In the genomic region with DNA sequence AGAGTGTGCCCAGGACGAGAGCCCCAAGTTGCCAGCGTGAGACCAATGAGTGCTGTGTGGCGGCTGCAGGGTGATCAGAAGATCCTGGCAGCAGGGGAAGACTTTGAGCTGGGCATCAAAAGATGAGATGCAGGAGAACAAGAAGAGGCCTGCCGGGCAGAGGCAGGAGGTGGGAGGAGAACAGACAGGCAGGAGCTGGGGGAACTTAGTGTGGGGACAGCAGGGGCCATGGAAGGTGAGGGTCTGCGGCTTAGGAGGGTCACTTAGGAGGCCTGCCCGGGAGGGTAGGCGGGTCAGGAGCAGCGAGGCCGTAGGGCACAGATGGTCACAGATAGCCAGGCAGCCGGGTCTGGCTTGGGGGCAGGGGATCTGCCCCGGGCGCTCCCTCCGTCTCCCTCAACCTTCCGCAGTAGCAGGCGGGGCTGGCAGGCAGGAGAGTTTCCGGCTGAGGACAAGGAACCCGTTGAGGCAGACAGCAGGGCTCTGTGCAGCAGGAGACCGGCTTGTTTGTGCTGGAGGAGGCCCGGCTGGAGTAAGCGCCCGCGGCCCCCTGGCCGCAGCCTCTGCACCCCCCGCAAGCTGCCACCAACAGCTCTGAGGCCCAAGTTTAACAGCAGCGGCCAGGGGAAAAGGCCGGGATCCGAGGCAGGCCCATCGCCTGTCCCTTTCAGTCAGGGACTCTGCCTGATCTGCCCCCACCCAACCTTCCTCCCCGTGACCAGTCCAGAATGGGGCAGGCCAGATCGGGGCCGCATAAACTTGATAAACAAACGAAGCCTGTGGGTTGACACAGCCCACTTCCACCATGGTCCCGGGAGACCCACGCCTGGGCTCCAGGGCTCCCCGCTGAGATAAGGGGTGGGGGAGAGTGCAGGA, we compare ENCODE assay signal across 10 cellular contexts. TPM values are rescaled to one million over a fixed set of nuclear protein-coding genes. Genes with fewer than 3 reads are reported as not detected.
DNase-seq lines count a peak whose midpoint lies in the region; ATAC-seq and TF ChIP-seq lines count a peak whose summit lies in the region.
"Had no signal": no experiment of that assay in that cellular context is flagged by ENCODE, and none has a peak within 500 bp of the region (broad histone marks: within the 10 kb centered on the region; RNA-seq: fewer than 3 reads in every experiment).

No MANE protein-coding gene starts in this region.

- no peak overlapping the region for H3K9ac ChIP-seq in rectal smooth muscle tissue (ENCODE audit: low read length)
- no peak overlapping the region for H3K9ac ChIP-seq in PC-3 (ENCODE audit: low read length)

- ATAC-seq in WTC11, result peak; percentile 7; the same call in 1 of the 2 replicates
- ATAC-seq in PC-3, result no peak
- no peak for ATAC-seq in HG03280 (IDR thresholded peaks at IDR 0.05; ENCODE audit: unreplicated experiment)
- no peak for ATAC-seq in GM21528 (IDR thresholded peaks at IDR 0.05; ENCODE audit: low FRiP score, unreplicated experiment)

- H3K27ac ChIP-seq in CD4-positive, alpha-beta memory T cell (ENCODE audit: low read depth, low read length), result no peak overlapping the region
- H3K27ac ChIP-seq in right atrium auricular region (peak overlapping the region; percentile 16 to 20), rectal smooth muscle tissue (ENCODE audit: low read depth, low read length) (peak overlapping the region; percentile 49), PC-3 (ENCODE audit: low read length) (no peak overlapping the region)
- H3K27ac ChIP-seq: C4-2B had no signal

- no peaks in the 10 kb centered on the region for H3K36me3 ChIP-seq in CD4-positive, alpha-beta memory T cell (ENCODE audit: insufficient read depth, low read length)
- H3K36me3 ChIP-seq in right atrium auricular region, result peaks cover 3% of the 10 kb centered on the region
- peaks cover 2% of the 10 kb centered on the region for H3K36me3 ChIP-seq in rectal smooth muscle tissue (ENCODE audit: control insufficient read depth, insufficient read depth, low read length)
- no peaks in the 10 kb centered on the region for H3K36me3 ChIP-seq in PC-3 (ENCODE audit: low read depth, low read length)

- TF ChIP-seq CTCF in WTC11 (IDR thresholded peaks at IDR 0.05) (no peak), right atrium auricular region (IDR thresholded peaks at IDR 0.05) (no peak), PC-3 (conservative IDR thresholded peaks at IDR 0.05; ENCODE audit: low read depth, low read length) (no peak)

- no peaks in the 10 kb centered on the region for H3K9me2 ChIP-seq in PC-3 (replicated peaks; ENCODE audit: low read length)

- H3K36me3 Mint-ChIP-seq in CD4-positive, alpha-beta memory T cell, result no peaks in the 10 kb centered on the region
- H3K36me3 Mint-ChIP-seq in WTC11, result peaks cover 6% of the 10 kb centered on the region

- no peaks in the 10 kb centered on the region for H3K9me3 Mint-ChIP-seq in CD4-positive, alpha-beta memory T cell
- H3K9me3 Mint-ChIP-seq in WTC11, result no peaks in the 10 kb centered on the region

- H3K9me3 ChIP-seq in CD4-positive, alpha-beta memory T cell (ENCODE audit: control insufficient read depth in 1 of 2, low read length in 2 of 2), result no peaks in the 10 kb centered on the region
- no peaks in the 10 kb centered on the region for H3K9me3 ChIP-seq in right atrium auricular region
- H3K9me3 ChIP-seq in PC-3 (ENCODE audit: low read length), result no peaks in the 10 kb centered on the region

- peak overlapping the region in 6 of 8 donors; percentile 33 to 68 (median 54) for H3K4me3 Mint-ChIP-seq in CD4-positive, alpha-beta memory T cell
- H3K4me3 Mint-ChIP-seq in WTC11, result no peak overlapping the region

- H3K4me1 Mint-ChIP-seq in CD4-positive, alpha-beta memory T cell, result peaks cover 5 to 11% (median 9%) of the 10 kb centered on the region in 4 donors
- peaks cover 10% of the 10 kb centered on the region for H3K4me1 Mint-ChIP-seq in WTC11

- H3K4me3 ChIP-seq in CD4-positive, alpha-beta memory T cell (ENCODE audit: low read length in 2 of 2), result no peak overlapping the region
- H3K4me3 ChIP-seq in right atrium auricular region (no peak overlapping the region), rectal smooth muscle tissue (ENCODE audit: low read length) (no peak overlapping the region), PC-3 (ENCODE audit: low read length) (no peak overlapping the region)

- no peaks in the 10 kb centered on the region for H3K79me2 ChIP-seq in PC-3 (ENCODE audit: low read length)

- peak overlapping the region in 2 of 7 donors; percentile 24 to 78 for H3K27ac Mint-ChIP-seq in CD4-positive, alpha-beta memory T cell
- H3K27ac Mint-ChIP-seq in WTC11, result peak overlapping the region; percentile 83

- POLR2A ChIA-PET in CD4-positive, alpha-beta memory T cell (lab: Charles Lee; ENCODE audit: partially characterized antibody), result interaction anchor here (1.2 kb wide), 1 partner anchor 9 kb away, joined by 4 read pairs; no protein-coding TSS in a partner anchor
- POLR2A ChIA-PET in WTC11 (lab: Charles Lee), result no interaction called here
- POLR2A ChIA-PET in PC-3 (lab: Charles Lee; ENCODE audit: unreplicated experiment), result no interaction called here

- no peak for DNase-seq in CD4-positive, alpha-beta memory T cell
- DNase-seq in WTC11 (ENCODE audit: low spot score) (no peak), right atrium auricular region (ENCODE audit: low spot score) (no peak), PC-3 (no peak), ACHN (no peak)
- DNase-seq: NCI-H1694 had no signal

- no peak overlapping the region for H2AFZ ChIP-seq in PC-3 (ENCODE audit: low read length)

- peaks cover 6 to 8% of the 10 kb centered on the region in 2 donors for H3K27me3 Mint-ChIP-seq in CD4-positive, alpha-beta memory T cell
- peaks cover 5% of the 10 kb centered on the region for H3K27me3 Mint-ChIP-seq in WTC11 (ENCODE audit: low read depth)

- intact Hi-C loops in CD4-positive, alpha-beta memory T cell (cut with micrococcal nuclease), result no loop called here
- intact Hi-C loops in PC-3 (cut with micrococcal nuclease), result no loop called here

- H3K4me1 ChIP-seq in CD4-positive, alpha-beta memory T cell (ENCODE audit: insufficient read depth, low read length), result peaks cover 11% of the 10 kb centered on the region
- peaks cover 0 to 37% of the 10 kb centered on the region in 2 donors for H3K4me1 ChIP-seq in right atrium auricular region
- peaks cover 10% of the 10 kb centered on the region for H3K4me1 ChIP-seq in rectal smooth muscle tissue (ENCODE audit: control insufficient read depth, insufficient read depth, low read length)
- no peaks in the 10 kb centered on the region for H3K4me1 ChIP-seq in PC-3 (ENCODE audit: insufficient read depth, low read length)

- no peak overlapping the region for H3K4me2 ChIP-seq in PC-3 (ENCODE audit: low read length)

- H3K27me3 ChIP-seq in CD4-positive, alpha-beta memory T cell (ENCODE audit: insufficient read depth, low read length), result peaks cover 7% of the 10 kb centered on the region
- no peaks in the 10 kb centered on the region for H3K27me3 ChIP-seq in right atrium auricular region
- peaks cover 9% of the 10 kb centered on the region for H3K27me3 ChIP-seq in rectal smooth muscle tissue (ENCODE audit: control insufficient read depth, insufficient read depth, low read length)
- H3K27me3 ChIP-seq in PC-3 (ENCODE audit: low read length), result no peaks in the 10 kb centered on the region

- BruUV-seq in PC-3 (replicated peaks; lab: Mats Ljungman, UMichigan), result no TSS peak

- H4K20me1 ChIP-seq in PC-3 (ENCODE audit: low read length), result no peaks in the 10 kb centered on the region

- CTCF ChIA-PET in CD4-positive, alpha-beta memory T cell (lab: Charles Lee; ENCODE audit: partially characterized antibody), result no interaction called here
- CTCF ChIA-PET in WTC11 (lab: Charles Lee) (interaction anchor here (1.9 kb wide), 1 partner anchor 33 kb away, joined by 9 read pairs; no protein-coding TSS in a partner anchor), PC-3 (lab: Charles Lee) (no interaction called here)

- H3F3A ChIP-seq in PC-3 (ENCODE audit: low read length, unreplicated experiment), result no peaks in the 10 kb centered on the region

- in situ Hi-C loops in ACHN (cut with HindIII; ENCODE audit: low pct_ligation_motif_present, low pct_unique_long_range_greater_than_20kb, low sequenced_read_pairs), result no loop called here

TF ChIP-seq in WTC11, 78 proteins besides CTCF, POLR2A, EP300 and RAD21 (continues in another document):
- TF ChIP-seq, protein P1, sequence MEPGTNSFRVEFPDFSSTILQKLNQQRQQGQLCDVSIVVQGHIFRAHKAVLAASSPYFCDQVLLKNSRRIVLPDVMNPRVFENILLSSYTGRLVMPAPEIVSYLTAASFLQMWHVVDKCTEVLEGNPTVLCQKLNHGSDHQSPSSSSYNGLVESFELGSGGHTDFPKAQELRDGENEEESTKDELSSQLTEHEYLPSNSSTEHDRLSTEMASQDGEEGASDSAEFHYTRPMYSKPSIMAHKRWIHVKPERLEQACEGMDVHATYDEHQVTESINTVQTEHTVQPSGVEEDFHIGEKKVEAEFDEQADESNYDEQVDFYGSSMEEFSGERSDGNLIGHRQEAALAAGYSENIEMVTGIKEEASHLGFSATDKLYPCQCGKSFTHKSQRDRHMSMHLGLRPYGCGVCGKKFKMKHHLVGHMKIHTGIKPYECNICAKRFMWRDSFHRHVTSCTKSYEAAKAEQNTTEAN (CRISPR knock-in tag; IDR thresholded peaks at IDR 0.05), result no peak

RNA-seq across cellular contexts. Expression of a gene that starts 13.8 kb away (rescaled TPM):
- total RNA-seq in CD4-positive, alpha-beta memory T cell, result 1 to 10 TPM; 2.6 to 2.7 TPM
- polyA plus RNA-seq in CD4-positive, alpha-beta memory T cell, result 1 to 10 TPM in 1 of 2 donors, under 1 TPM in 1; 0.12 to 1.1 TPM
- total RNA-seq in WTC11 (2021), result 17.4 to 26.3 TPM (median 17.5 TPM) in 3 replicates
- 10 to 100 TPM in 1 of 2 donors, 1 to 10 TPM in 1; 6.5 to 11.0 TPM for total RNA-seq in right atrium auricular region
- total RNA-seq in PC-3 (2014; rRNA removed), result 2.7 and 5.4 TPM in 2 replicates

RNA-seq across cellular contexts. Expression of a gene that starts 29.9 kb away (rescaled TPM):
- 10 to 100 TPM; 16.5 to 17.4 TPM for total RNA-seq in CD4-positive, alpha-beta memory T cell
- 10 to 100 TPM in 1 of 2 donors, 1 to 10 TPM in 1; 3.0 to 10.1 TPM for polyA plus RNA-seq in CD4-positive, alpha-beta memory T cell
- total RNA-seq in WTC11 (2021) (56.5 to 62.8 TPM (median 61.7 TPM) in 3 replicates), right atrium auricular region (1 to 10 TPM; 5.6 to 6.3 TPM), PC-3 (2014; rRNA removed) (11.1 and 18.5 TPM in 2 replicates)

Comparison
In these comparisons a context has a peak if more than half of its experiments do, and no peak if none do; other contexts are left out.
1. H3K27ac ChIP-seq: peak in right atrium auricular region (2 of 2) and rectal smooth muscle tissue (single experiment); none in CD4-positive, alpha-beta memory T cell (single experiment) and PC-3 (single experiment).